8 cellular contexts compared by ENCODE assay signal in the genomic region with DNA sequence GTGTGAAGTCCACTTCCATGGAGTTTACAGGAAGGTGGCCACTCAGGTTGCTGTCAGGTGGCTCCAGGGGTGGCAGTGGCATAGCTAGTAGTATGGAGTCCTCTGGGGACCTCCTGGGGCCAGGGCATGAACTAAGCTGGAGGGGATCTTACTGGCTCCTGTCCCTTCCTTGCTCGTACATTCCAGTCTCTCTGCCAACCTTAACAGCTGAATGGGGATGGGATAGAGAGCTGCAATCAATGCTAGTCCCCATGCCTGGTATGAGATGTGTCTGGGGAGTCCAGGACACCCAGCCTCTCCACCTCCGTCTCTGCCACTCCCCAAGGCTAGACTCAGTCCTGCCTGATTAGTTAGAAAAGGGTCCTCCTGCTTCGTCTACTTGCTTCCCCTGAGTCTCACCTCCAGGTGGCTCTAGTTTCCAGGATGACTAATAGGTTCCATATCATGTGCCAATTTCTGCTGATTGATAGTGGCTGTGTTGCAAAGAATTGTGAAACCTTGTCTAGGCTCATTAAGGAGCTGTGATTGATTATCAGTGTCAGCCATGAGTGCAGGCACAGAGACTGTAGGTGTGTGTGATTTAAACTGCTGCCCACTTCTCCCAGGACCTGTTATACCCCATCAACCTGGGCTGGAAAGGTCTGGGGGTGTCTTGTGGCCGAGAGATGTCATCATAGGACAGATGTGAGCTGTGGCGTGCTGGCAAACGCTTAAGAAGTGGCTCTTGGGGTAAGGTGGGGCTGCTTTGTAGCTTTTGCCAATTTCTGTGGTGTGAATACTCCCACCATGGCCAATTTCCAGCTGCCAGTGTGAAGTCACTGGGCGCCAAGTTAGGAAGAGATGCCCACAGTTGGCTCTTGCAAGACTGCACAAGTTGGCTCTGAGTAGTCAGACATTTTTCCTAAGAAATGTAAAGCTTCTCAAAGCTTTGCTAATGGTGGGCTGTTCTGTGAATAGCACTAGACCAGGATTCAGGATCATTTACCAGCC. TPM values are rescaled to one million over a fixed set of nuclear protein-coding genes. Genes with fewer than 3 reads are reported as not detected.
DNase-seq lines count a peak whose midpoint lies in the region; ATAC-seq and TF ChIP-seq lines count a peak whose summit lies in the region.

No MANE protein-coding gene starts in this region.

- H3K4me3 Mint-ChIP-seq in neural progenitor cell, result no peak overlapping the region

- H3K36me3 Mint-ChIP-seq in neural progenitor cell, result no peaks in the 10 kb centered on the region

- peak; percentile 67 for TF ChIP-seq CTCF in brain microvascular endothelial cell (IDR thresholded peaks at IDR 0.05; ENCODE audit: low read depth, low read length, missing control alignments)
- TF ChIP-seq CTCF in neural progenitor cell (IDR thresholded peaks at IDR 0.05), result peak; percentile 41
- TF ChIP-seq CTCF in lower leg skin (IDR thresholded peaks at IDR 0.05), result no peak

- no peaks in the 10 kb centered on the region for H4K20me1 ChIP-seq in neural progenitor cell (ENCODE audit: low read depth)

- no peak overlapping the region for H3K4me3 ChIP-seq in brain microvascular endothelial cell (ENCODE audit: low read depth, low read length)
- no peak overlapping the region for H3K4me3 ChIP-seq in neural progenitor cell
- no peak overlapping the region for H3K4me3 ChIP-seq in lower leg skin (ENCODE audit: low read depth, poor library complexity, severe bottlenecking)

- H3K9ac ChIP-seq in neural progenitor cell, result no peak overlapping the region

- H3K4me2 ChIP-seq in neural progenitor cell, result no peak overlapping the region

- H3K27ac ChIP-seq in brain microvascular endothelial cell (no peak overlapping the region), neural progenitor cell (no peak overlapping the region)

- in situ Hi-C loops in G401 (cut with HindIII; ENCODE audit: low sequenced_read_pairs), result no loop called here
- in situ Hi-C loops in brain microvascular endothelial cell (cut with HindIII; ENCODE audit: low pct_ligation_motif_present, low sequenced_read_pairs), result no loop called here

- H3K4me1 ChIP-seq in neural progenitor cell, result peaks cover 35% of the 10 kb centered on the region

- H2AFZ ChIP-seq in neural progenitor cell (replicated peaks), result no peak overlapping the region

- H3K79me2 ChIP-seq in neural progenitor cell (ENCODE audit: low read depth), result no peaks in the 10 kb centered on the region

- no peaks in the 10 kb centered on the region for H3K9me3 ChIP-seq in neural progenitor cell (ENCODE audit: low read depth)

- peaks cover 10% of the 10 kb centered on the region for H3F3A ChIP-seq in neural progenitor cell (ENCODE audit: low read depth)

- no peak for TF ChIP-seq POLR2A in lower leg skin (IDR thresholded peaks at IDR 0.05)

- DNase-seq in G401 (ENCODE audit: low spot score) (peak; percentile 46), LoVo (ENCODE audit: low spot score) (peak; percentile 36), brain microvascular endothelial cell (peak; percentile 62), neural progenitor cell (ENCODE audit: low spot score) (no peak), lower leg skin (ENCODE audit: low spot score in 2 of 2) (no peak), iPS-NIHi11 (ENCODE audit: low spot score) (no peak)
- no peak for DNase-seq in activated CD4-positive, alpha-beta T cell treated with anti-CD3 and anti-CD28 coated beads, Interleukin-2, amount 50 U/mL, for 4 hours

- intact Hi-C loops in lower leg skin (cut with DNase I; ENCODE audit: low total_unique reads), result no loop called here

- H3K27me3 ChIP-seq in brain microvascular endothelial cell (replicated peaks) (no peaks in the 10 kb centered on the region), neural progenitor cell (no peaks in the 10 kb centered on the region)

- H3K4me1 Mint-ChIP-seq in neural progenitor cell, result peaks cover 48% of the 10 kb centered on the region

- 27 to 30% methylated on average over 7 of the region's 7 CpGs for WGBS in lower leg skin, 2 donors

- ATAC-seq in HG02970 (IDR thresholded peaks at IDR 0.05; ENCODE audit: low FRiP score, unreplicated experiment), result no peak

- no peak overlapping the region for H3K27ac Mint-ChIP-seq in neural progenitor cell

- H3K27me3 Mint-ChIP-seq in neural progenitor cell (ENCODE audit: insufficient read depth, low read depth), result peaks cover 9% of the 10 kb centered on the region

- H3K36me3 ChIP-seq in brain microvascular endothelial cell (replicated peaks) (no peaks in the 10 kb centered on the region), neural progenitor cell (no peaks in the 10 kb centered on the region)

- H3K9me3 Mint-ChIP-seq in neural progenitor cell, result no peaks in the 10 kb centered on the region

RNA-seq across cellular contexts. Expression of a gene that starts 59.8 kb away (rescaled TPM):
- total RNA-seq in G401 (2014; rRNA removed; shearing (Covaris generic)), result 0.17 TPM in 1 of 2 replicates, not detected in the other
- total RNA-seq in neural progenitor cell (ENCODE audit: low replicate concordance), result 1.3 and 9.5 TPM in 2 replicates
- total RNA-seq in lower leg skin, result 1 to 10 TPM in 3 of 4 donors, under 1 TPM in 1; 0.93 to 2.3 (median 1.3) TPM

Comparison
In these comparisons a context has a peak if more than half of its experiments do, and no peak if none do; other contexts are left out.
1. DNase-seq: peak in G401 (single experiment), LoVo (single experiment) and brain microvascular endothelial cell (single experiment); none in neural progenitor cell (single experiment), lower leg skin (0 of 2), iPS-NIHi11 (single experiment) and activated CD4-positive, alpha-beta T cell treated with anti-CD3 and anti-CD28 coated beads, Interleukin-2, amount 50 U/mL, for 4 hours (0 of 2).
2. CTCF ChIP-seq: peak in brain microvascular endothelial cell (single experiment) and neural progenitor cell (single experiment); none in lower leg skin (0 of 3).